ENCODE assay signal across 10 cellular contexts in the genomic region with DNA sequence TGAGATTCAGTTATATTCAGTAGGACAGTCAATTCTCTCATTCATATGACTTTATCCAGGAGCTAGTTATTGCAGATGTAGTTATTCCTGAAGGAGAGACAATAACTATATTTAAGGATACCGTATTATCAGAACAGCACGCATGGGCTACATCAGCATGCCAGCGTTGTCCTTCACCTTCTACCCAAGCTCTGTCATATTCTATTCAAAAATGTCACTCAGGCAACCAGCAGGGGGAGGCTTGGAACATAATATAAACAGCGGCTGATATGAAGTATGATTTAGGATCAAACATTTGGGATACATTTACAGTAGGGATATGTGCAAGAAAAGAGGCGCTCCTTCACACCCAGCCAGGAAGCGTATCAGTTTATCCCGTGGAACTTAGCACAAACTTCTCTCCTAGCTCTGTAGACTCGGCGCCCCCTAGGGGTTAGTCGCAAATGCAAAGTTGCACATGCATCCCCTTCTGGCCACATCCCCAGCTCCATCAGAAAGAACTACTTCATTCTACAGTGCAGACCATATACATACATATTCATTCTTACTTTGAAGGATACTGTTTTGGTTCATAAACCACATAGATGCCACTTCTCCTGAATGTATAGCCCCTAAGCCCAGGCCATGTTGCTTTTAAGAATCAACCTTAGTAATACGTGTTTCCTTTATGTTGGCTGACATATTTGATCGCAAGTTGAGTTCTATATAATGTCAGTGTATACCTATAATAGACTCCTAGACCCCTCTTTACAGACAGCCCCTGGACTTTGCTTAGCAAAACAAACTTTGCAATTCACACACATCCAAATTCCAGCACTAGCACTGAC.
DNase-seq lines count a peak whose midpoint lies in the region; ATAC-seq lines count a peak whose summit lies in the region.
"Had no signal": no experiment of that assay in that cellular context is flagged by ENCODE, and none has a peak within 500 bp of the region (broad histone marks: within the 10 kb centered on the region; RNA-seq: fewer than 3 reads in every experiment).

No MANE protein-coding gene starts in this region.

- H3K9me3 ChIP-seq in iPS DF 6.9 (ENCODE audit: control insufficient read depth, insufficient read depth, low read length): no peaks in the 10 kb centered on the region

- no peak overlapping the region for H3K27ac Mint-ChIP-seq in activated naive CD8-positive, alpha-beta T cell treated with anti-CD3 and anti-CD28 coated beads for 36 hours
- H3K27ac Mint-ChIP-seq: CD8-positive, alpha-beta T cell had no signal

- no peaks in the 10 kb centered on the region for H3K4me1 Mint-ChIP-seq in activated naive CD8-positive, alpha-beta T cell treated with anti-CD3 and anti-CD28 coated beads for 36 hours

- H3K36me3 ChIP-seq in iPS DF 6.9 (ENCODE audit: control insufficient read depth, insufficient read depth, low read length): no peaks in the 10 kb centered on the region

- no peak overlapping the region for H3K4me3 ChIP-seq in iPS DF 6.9 (ENCODE audit: low read length)
- H3K4me3 ChIP-seq: skin epidermis had no signal

- no peaks in the 10 kb centered on the region for H3K9me3 Mint-ChIP-seq in activated naive CD8-positive, alpha-beta T cell treated with anti-CD3 and anti-CD28 coated beads for 36 hours
- H3K9me3 Mint-ChIP-seq: CD8-positive, alpha-beta T cell had no signal

- H3K27ac ChIP-seq in iPS DF 6.9 (ENCODE audit: low read length): no peak overlapping the region
- H3K27ac ChIP-seq: skin epidermis had no signal

- H3K4me1 ChIP-seq in iPS DF 6.9 (ENCODE audit: control insufficient read depth, insufficient read depth, low read length): no peaks in the 10 kb centered on the region

- no CpG with 5 or more reads among the region's 12 CpGs for WGBS in iPS DF 6.9 (ENCODE audit: insufficient coverage, insufficient read length)

- ATAC-seq in GM21529 (IDR thresholded peaks at IDR 0.05; ENCODE audit: unreplicated experiment): peak; percentile 61
- ATAC-seq in stimulated activated naive CD8-positive, alpha-beta T cell treated with anti-CD3 and anti-CD28 coated beads, Interleukin-15, Interleukin-2, amounts not matched to agents 100 U/mL and 50 U/mL, for 24 hours: no peak
- ATAC-seq: CD8-positive, alpha-beta T cell had no signal

- H3K27me3 ChIP-seq in iPS DF 6.9 (ENCODE audit: control insufficient read depth, insufficient read depth, low read length): no peaks in the 10 kb centered on the region

- DNase-seq in NCI-H2171 treated with DMSO at 0.1 percent for 48 hours (lab: John Stamatoyannopoulos, UW) (peak; percentile 18), NCI-H2171 (lab: John Stamatoyannopoulos, UW) (no peak), M059J (ENCODE audit: low read depth) (peak; percentile 46), iPS DF 6.9 (ENCODE audit: low read depth, low spot score) (peak; percentile 45), hippocampal formation (lab: John Stamatoyannopoulos, UW) (no peak)
- peak; percentile 18 for DNase-seq in activated naive CD8-positive, alpha-beta T cell treated with anti-CD3 and anti-CD28 coated beads for 36 hours
- DNase-seq in stimulated activated naive CD8-positive, alpha-beta T cell treated with anti-CD3 and anti-CD28 coated beads, Interleukin-15, Interleukin-2, amounts not matched to agents 100 U/mL and 50 U/mL, for 24 hours: peak; percentile 48

- no peaks in the 10 kb centered on the region for H3K36me3 Mint-ChIP-seq in activated naive CD8-positive, alpha-beta T cell treated with anti-CD3 and anti-CD28 coated beads for 36 hours
- H3K36me3 Mint-ChIP-seq: CD8-positive, alpha-beta T cell had no signal

- no peak overlapping the region for H3K4me3 Mint-ChIP-seq in activated naive CD8-positive, alpha-beta T cell treated with anti-CD3 and anti-CD28 coated beads for 36 hours
- H3K4me3 Mint-ChIP-seq: CD8-positive, alpha-beta T cell had no signal

- H3K27me3 Mint-ChIP-seq in activated naive CD8-positive, alpha-beta T cell treated with anti-CD3 and anti-CD28 coated beads for 36 hours: peaks cover 3% of the 10 kb centered on the region

Comparison
In these comparisons a context has a peak if more than half of its experiments do, and no peak if none do; other contexts are left out.
1. DNase-seq: peak in NCI-H2171 treated with DMSO at 0.1 percent for 48 hours (single experiment), M059J (single experiment), activated naive CD8-positive, alpha-beta T cell treated with anti-CD3 and anti-CD28 coated beads for 36 hours (single experiment), iPS DF 6.9 (single experiment) and stimulated activated naive CD8-positive, alpha-beta T cell treated with anti-CD3 and anti-CD28 coated beads, Interleukin-15, Interleukin-2, amounts not matched to agents 100 U/mL and 50 U/mL, for 24 hours (single experiment); none in NCI-H2171 (single experiment) and hippocampal formation (0 of 2).